In the genomic region with DNA sequence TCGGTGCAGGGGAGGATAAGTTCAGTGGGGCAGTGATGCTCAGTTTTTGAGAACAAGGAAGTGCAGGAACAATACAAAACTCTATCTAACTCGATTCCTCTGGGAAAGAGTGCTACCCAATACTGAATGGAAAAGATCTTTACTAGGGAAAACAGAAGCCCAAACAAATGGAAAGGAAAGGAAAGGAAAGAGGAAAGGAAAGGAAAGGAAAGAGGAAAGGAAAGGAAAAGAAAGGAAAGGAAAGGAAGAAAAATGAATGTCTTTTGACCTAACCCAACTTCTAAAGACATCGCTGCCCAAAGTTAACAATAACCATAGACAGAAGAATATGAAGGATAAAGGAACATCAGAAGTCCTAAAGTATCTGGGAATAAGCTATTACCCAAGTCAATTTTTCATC, we compare ENCODE assay signal across 23 cellular contexts. TPM values are rescaled to one million over a fixed set of nuclear protein-coding genes. Genes with fewer than 3 reads are reported as not detected.
DNase-seq lines count a peak whose midpoint lies in the region; ATAC-seq, FAIRE-seq and TF ChIP-seq lines count a peak whose summit lies in the region.
"Had no signal": no experiment of that assay in that cellular context is flagged by ENCODE, and none has a peak within 500 bp of the region (broad histone marks: within the 10 kb centered on the region; RNA-seq: fewer than 3 reads in every experiment).

No MANE protein-coding gene starts in this region.

- TF ChIP-seq POLR2A in H54 (IDR thresholded peaks at IDR 0.05; ENCODE audit: low read depth, low read length) = no peak

- H3K27ac ChIP-seq in naive thymus-derived CD4-positive, alpha-beta T cell (ENCODE audit: low read depth, low read length) = no peak overlapping the region
- H3K27ac ChIP-seq: A549; BLaER1 treated with 17β-estradiol and CSF1 and Interleukin-3, amounts not matched to agents 10 nM and 100 nM had no signal

- H3K9me3 ChIP-seq in naive thymus-derived CD4-positive, alpha-beta T cell (ENCODE audit: control insufficient read depth in 2 of 3, low read length in 3 of 3) = no peaks in the 10 kb centered on the region
- H3K9me3 ChIP-seq: A549; BE2C; BLaER1 treated with 17β-estradiol and CSF1 and Interleukin-3, amounts not matched to agents 10 nM and 100 nM had no signal

- DNase-seq in CD14-positive monocyte (ENCODE audit: low spot score) (no peak), H54 (ENCODE audit: insufficient read length, low spot score) (no peak), WTC11 (ENCODE audit: low spot score) (no peak), endothelial cell (ENCODE audit: low spot score) (no peak), DMS114 treated with DMSO at 0.1 percent for 48 hours (lab: John Stamatoyannopoulos, UW; ENCODE audit: unreplicated experiment) (no peak)
- DNase-seq in naive thymus-derived CD4-positive, alpha-beta T cell = no peak
- DNase-seq: 8988T; ACHN; AML-193; BE2C; Calu3; CD4-positive, alpha-beta memory T cell; COR-L47; DMS153; DND-41; GOT3; H7; HCEC 1CT had no signal

- H3K27ac Mint-ChIP-seq in CD14-positive monocyte (peak overlapping the region in 4 of 7 donors; percentile 15 to 51 (median 32)), WTC11 (peak overlapping the region; percentile 20), endothelial cell (ENCODE audit: unreplicated experiment) (no peak overlapping the region)
- H3K27ac Mint-ChIP-seq in naive thymus-derived CD4-positive, alpha-beta T cell = peak overlapping the region in 2 of 9 donors; percentile 1 to 73

- H3K4me3 ChIP-seq in naive thymus-derived CD4-positive, alpha-beta T cell (ENCODE audit: low read length) = no peak overlapping the region
- H3K4me3 ChIP-seq: A549; BLaER1 treated with 17β-estradiol and CSF1 and Interleukin-3, amounts not matched to agents 10 nM and 100 nM; GM12878 had no signal

- peaks cover 69 to 75% of the 10 kb centered on the region in 2 donors for H3K36me3 Mint-ChIP-seq in CD14-positive monocyte
- H3K36me3 Mint-ChIP-seq in WTC11 = peaks cover 3% of the 10 kb centered on the region; the same call in 1 of the 2 replicates
- no peaks in the 10 kb centered on the region for H3K36me3 Mint-ChIP-seq in endothelial cell (ENCODE audit: low read depth, unreplicated experiment)
- peaks cover 12 to 44% (median 27%) of the 10 kb centered on the region in 5 donors for H3K36me3 Mint-ChIP-seq in naive thymus-derived CD4-positive, alpha-beta T cell

- peaks cover 0 to 29% (median 7%) of the 10 kb centered on the region in 3 experiments for H3K36me3 ChIP-seq in naive thymus-derived CD4-positive, alpha-beta T cell (ENCODE audit: control insufficient read depth in 2 of 3, insufficient read depth in 3 of 3, low read length in 3 of 3)
- H3K36me3 ChIP-seq: BE2C had no signal

- no peaks in the 10 kb centered on the region for H3K27me3 Mint-ChIP-seq in CD14-positive monocyte (ENCODE audit: low read depth in 3 of 3)
- H3K27me3 Mint-ChIP-seq in WTC11 (ENCODE audit: low read depth) = no peaks in the 10 kb centered on the region
- H3K27me3 Mint-ChIP-seq in endothelial cell (ENCODE audit: unreplicated experiment) = no peaks in the 10 kb centered on the region
- no peaks in the 10 kb centered on the region for H3K27me3 Mint-ChIP-seq in naive thymus-derived CD4-positive, alpha-beta T cell
- H3K27me3 Mint-ChIP-seq: CD4-positive, alpha-beta memory T cell had no signal

- no peaks in the 10 kb centered on the region for H3K27me3 ChIP-seq in naive thymus-derived CD4-positive, alpha-beta T cell (ENCODE audit: control insufficient read depth in 2 of 2, insufficient read depth in 2 of 2, low read length in 2 of 2)
- H3K27me3 ChIP-seq: BE2C; BLaER1 treated with 17β-estradiol and CSF1 and Interleukin-3, amounts not matched to agents 10 nM and 100 nM had no signal

- POLR2A ChIA-PET in WTC11 (lab: Charles Lee) = no interaction called here
- POLR2A ChIA-PET in naive thymus-derived CD4-positive, alpha-beta T cell (lab: Charles Lee) = no interaction called here

- CTCF ChIA-PET in WTC11 (lab: Charles Lee) = no interaction called here
- CTCF ChIA-PET in naive thymus-derived CD4-positive, alpha-beta T cell (lab: Charles Lee) = interaction anchor here (0.6 kb wide), 1 partner anchor 200 kb away, joined by 3 read pairs; no protein-coding TSS in a partner anchor

- ATAC-seq in WTC11 = no peak
- no peak for ATAC-seq in naive thymus-derived CD4-positive, alpha-beta T cell
- ATAC-seq in HG02852 (IDR thresholded peaks at IDR 0.05; ENCODE audit: unreplicated experiment) = no peak
- ATAC-seq: A549, GM12878 had no signal

- intact Hi-C loops in CD14-positive monocyte (cut with micrococcal nuclease) = no loop called here
- intact Hi-C loops in naive thymus-derived CD4-positive, alpha-beta T cell (cut with micrococcal nuclease) = no loop called here

- TF ChIP-seq CTCF in CD14-positive monocyte (IDR thresholded peaks at IDR 0.05) (no peak), WTC11 (IDR thresholded peaks at IDR 0.05) (no peak), endothelial cell (IDR thresholded peaks at IDR 0.05; ENCODE audit: unreplicated experiment) (no peak)

- peak; percentile 6 for FAIRE-seq in H54 (lab: Jason Lieb, UNC)
- FAIRE-seq: A549, G401.6, GM12878 had no signal

- H3K9me3 Mint-ChIP-seq in CD14-positive monocyte (no peaks in the 10 kb centered on the region), WTC11 (no peaks in the 10 kb centered on the region), endothelial cell (ENCODE audit: unreplicated experiment) (no peaks in the 10 kb centered on the region)
- no peaks in the 10 kb centered on the region for H3K9me3 Mint-ChIP-seq in naive thymus-derived CD4-positive, alpha-beta T cell
- H3K9me3 Mint-ChIP-seq: CD4-positive, alpha-beta memory T cell had no signal

- H3K4me1 Mint-ChIP-seq in CD14-positive monocyte (no peaks in the 10 kb centered on the region), WTC11 (peaks cover 19% of the 10 kb centered on the region), endothelial cell (ENCODE audit: unreplicated experiment) (peaks cover 5% of the 10 kb centered on the region)
- H3K4me1 Mint-ChIP-seq in naive thymus-derived CD4-positive, alpha-beta T cell = peaks cover 0 to 7% (median 0%) of the 10 kb centered on the region in 7 donors

- no peaks in the 10 kb centered on the region for H3K4me1 ChIP-seq in naive thymus-derived CD4-positive, alpha-beta T cell (ENCODE audit: control insufficient read depth in 2 of 2, insufficient read depth in 2 of 2, low read length in 2 of 2)
- H3K4me1 ChIP-seq: BE2C; BLaER1 treated with 17β-estradiol and CSF1 and Interleukin-3, amounts not matched to agents 10 nM and 100 nM had no signal

- no peak overlapping the region for H3K4me3 Mint-ChIP-seq in CD14-positive monocyte
- no peak overlapping the region for H3K4me3 Mint-ChIP-seq in WTC11
- H3K4me3 Mint-ChIP-seq in endothelial cell (ENCODE audit: unreplicated experiment) = peak overlapping the region; percentile 8
- no peak overlapping the region for H3K4me3 Mint-ChIP-seq in naive thymus-derived CD4-positive, alpha-beta T cell
- H3K4me3 Mint-ChIP-seq: CD4-positive, alpha-beta memory T cell had no signal

TF ChIP-seq in WTC11, 78 proteins besides CTCF, POLR2A, EP300 and RAD21 (continues in another document):
- TF ChIP-seq SMAD3 (CRISPR knock-in tag; IDR thresholded peaks at IDR 0.05; ENCODE audit: borderline replicate concordance) (no peak), JUN (CRISPR knock-in tag; IDR thresholded peaks at IDR 0.05) (no peak), OVOL2 (CRISPR knock-in tag; IDR thresholded peaks at IDR 0.05; ENCODE audit: borderline replicate concordance) (no peak), ZNF671 (CRISPR knock-in tag; IDR thresholded peaks at IDR 0.05) (no peak), HMGA2 (CRISPR knock-in tag; IDR thresholded peaks at IDR 0.05) (no peak), GABPB1 (CRISPR knock-in tag; IDR thresholded peaks at IDR 0.05) (no peak), TEAD4 (CRISPR knock-in tag; IDR thresholded peaks at IDR 0.05) (no peak)
- TF ChIP-seq, protein P1, sequence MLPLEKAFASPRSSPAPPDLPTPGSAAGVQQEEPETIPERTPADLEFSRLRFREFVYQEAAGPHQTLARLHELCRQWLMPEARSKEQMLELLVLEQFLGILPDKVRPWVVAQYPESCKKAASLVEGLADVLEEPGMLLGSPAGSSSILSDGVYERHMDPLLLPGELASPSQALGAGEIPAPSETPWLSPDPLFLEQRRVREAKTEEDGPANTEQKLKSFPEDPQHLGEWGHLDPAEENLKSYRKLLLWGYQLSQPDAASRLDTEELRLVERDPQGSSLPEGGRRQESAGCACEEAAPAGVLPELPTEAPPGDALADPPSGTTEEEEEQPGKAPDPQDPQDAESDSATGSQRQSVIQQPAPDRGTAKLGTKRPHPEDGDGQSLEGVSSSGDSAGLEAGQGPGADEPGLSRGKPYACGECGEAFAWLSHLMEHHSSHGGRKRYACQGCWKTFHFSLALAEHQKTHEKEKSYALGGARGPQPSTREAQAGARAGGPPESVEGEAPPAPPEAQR (CRISPR knock-in tag; IDR thresholded peaks at IDR 0.05) = no peak
- TF ChIP-seq, protein P2, sequence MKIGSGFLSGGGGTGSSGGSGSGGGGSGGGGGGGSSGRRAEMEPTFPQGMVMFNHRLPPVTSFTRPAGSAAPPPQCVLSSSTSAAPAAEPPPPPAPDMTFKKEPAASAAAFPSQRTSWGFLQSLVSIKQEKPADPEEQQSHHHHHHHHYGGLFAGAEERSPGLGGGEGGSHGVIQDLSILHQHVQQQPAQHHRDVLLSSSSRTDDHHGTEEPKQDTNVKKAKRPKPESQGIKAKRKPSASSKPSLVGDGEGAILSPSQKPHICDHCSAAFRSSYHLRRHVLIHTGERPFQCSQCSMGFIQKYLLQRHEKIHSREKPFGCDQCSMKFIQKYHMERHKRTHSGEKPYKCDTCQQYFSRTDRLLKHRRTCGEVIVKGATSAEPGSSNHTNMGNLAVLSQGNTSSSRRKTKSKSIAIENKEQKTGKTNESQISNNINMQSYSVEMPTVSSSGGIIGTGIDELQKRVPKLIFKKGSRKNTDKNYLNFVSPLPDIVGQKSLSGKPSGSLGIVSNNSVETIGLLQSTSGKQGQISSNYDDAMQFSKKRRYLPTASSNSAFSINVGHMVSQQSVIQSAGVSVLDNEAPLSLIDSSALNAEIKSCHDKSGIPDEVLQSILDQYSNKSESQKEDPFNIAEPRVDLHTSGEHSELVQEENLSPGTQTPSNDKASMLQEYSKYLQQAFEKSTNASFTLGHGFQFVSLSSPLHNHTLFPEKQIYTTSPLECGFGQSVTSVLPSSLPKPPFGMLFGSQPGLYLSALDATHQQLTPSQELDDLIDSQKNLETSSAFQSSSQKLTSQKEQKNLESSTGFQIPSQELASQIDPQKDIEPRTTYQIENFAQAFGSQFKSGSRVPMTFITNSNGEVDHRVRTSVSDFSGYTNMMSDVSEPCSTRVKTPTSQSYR (CRISPR knock-in tag; IDR thresholded peaks at IDR 0.05) = no peak

RNA-seq across cellular contexts. Expression of a gene that starts 41.6 kb away (rescaled TPM):
- polyA plus RNA-seq in CD14-positive monocyte = 10 to 100 TPM in 1 of 2 donors, 1 to 10 TPM in 1; 6.2 to 14.0 TPM
- total RNA-seq in WTC11 (2021) = 29.4 to 36.6 TPM (median 33.1 TPM) in 3 replicates
- total RNA-seq in endothelial cell (ENCODE audit: unreplicated experiment) = 52.8 TPM
- total RNA-seq in naive thymus-derived CD4-positive, alpha-beta T cell = 10 to 100 TPM; 50.0 to 88.5 (median 56.6) TPM
- polyA plus RNA-seq in naive thymus-derived CD4-positive, alpha-beta T cell = 1 to 10 TPM; 7.2 to 7.8 TPM
